Comparison of ENCODE assay signal across 8 cellular contexts in the genomic region with DNA sequence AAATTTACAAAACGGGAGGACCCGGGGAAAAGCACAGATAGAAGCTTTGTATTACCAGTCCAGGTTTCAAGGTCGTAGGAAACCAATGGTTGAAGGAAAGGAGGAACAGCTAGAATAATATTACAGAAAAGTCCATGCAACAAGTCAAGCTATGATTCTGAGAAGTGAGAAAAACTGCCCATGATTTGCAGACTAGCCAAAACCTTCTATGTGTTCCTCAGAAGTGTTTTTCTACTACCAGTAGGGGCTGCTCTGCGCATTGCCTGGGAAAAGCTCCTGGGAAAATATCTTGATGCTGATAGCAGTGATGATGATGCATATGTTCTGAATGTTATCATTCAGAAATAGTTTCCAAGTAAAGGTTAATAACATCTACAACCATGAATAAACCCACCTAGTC. TPM values are rescaled to one million over a fixed set of nuclear protein-coding genes. Genes with fewer than 3 reads are reported as not detected.
DNase-seq lines count a peak whose midpoint lies in the region; ATAC-seq and TF ChIP-seq lines count a peak whose summit lies in the region.

No MANE protein-coding gene starts in this region.

- peaks cover 32% of the 10 kb centered on the region for H3K4me1 Mint-ChIP-seq in nephron progenitor cell
- H3K4me1 Mint-ChIP-seq in stimulated activated effector memory CD8-positive, alpha-beta T cell treated with anti-CD3 and anti-CD28 coated beads, Interleukin-12 subunit alpha, Interleukin-12 subunit beta, amount 100 ng/mL, for 72 hours = no peaks in the 10 kb centered on the region

- no peaks in the 10 kb centered on the region for H3K9me3 Mint-ChIP-seq in nephron progenitor cell
- H3K9me3 Mint-ChIP-seq in stimulated activated effector memory CD8-positive, alpha-beta T cell treated with anti-CD3 and anti-CD28 coated beads, Interleukin-12 subunit alpha, Interleukin-12 subunit beta, amount 100 ng/mL, for 72 hours = no peaks in the 10 kb centered on the region
- no peaks in the 10 kb centered on the region for H3K9me3 Mint-ChIP-seq in activated naive CD4-positive, alpha-beta T cell treated with anti-CD3 and anti-CD28 coated beads, Interleukin-2, amount 50 U/mL, for 72 hours

- DNase-seq in DMS114 treated with DMSO at 0.1 percent for 48 hours (lab: John Stamatoyannopoulos, UW; ENCODE audit: unreplicated experiment) (peak; percentile 76), NCI-H146 (lab: John Stamatoyannopoulos, UW) (peak; percentile 28), cardiac fibroblast (ENCODE audit: low read depth in 2 of 2) (peak; percentile 1 to 6), nephron progenitor cell (peak; percentile 29), activated gamma-delta T cell (lab: John Stamatoyannopoulos, UW) (no peak)
- no peak for DNase-seq in stimulated activated effector memory CD8-positive, alpha-beta T cell treated with anti-CD3 and anti-CD28 coated beads, Interleukin-12 subunit alpha, Interleukin-12 subunit beta, amount 100 ng/mL, for 72 hours (ENCODE audit: low spot score in 2 of 2)
- DNase-seq in activated naive CD4-positive, alpha-beta T cell treated with anti-CD3 and anti-CD28 coated beads, Interleukin-2, amount 50 U/mL, for 72 hours (ENCODE audit: low spot score in 2 of 2) = no peak
- DNase-seq in stimulated activated naive CD4-positive, alpha-beta T cell treated with Interleukin-2 at 50 U/mL for 16 hours (lab: John Stamatoyannopoulos, UW) = no peak

- H3K36me3 Mint-ChIP-seq in nephron progenitor cell (ENCODE audit: low read depth) = no peaks in the 10 kb centered on the region
- no peaks in the 10 kb centered on the region for H3K36me3 Mint-ChIP-seq in stimulated activated effector memory CD8-positive, alpha-beta T cell treated with anti-CD3 and anti-CD28 coated beads, Interleukin-12 subunit alpha, Interleukin-12 subunit beta, amount 100 ng/mL, for 72 hours
- peaks cover 0 to 16% of the 10 kb centered on the region in 2 donors for H3K36me3 Mint-ChIP-seq in activated naive CD4-positive, alpha-beta T cell treated with anti-CD3 and anti-CD28 coated beads, Interleukin-2, amount 50 U/mL, for 72 hours

- H3K4me3 ChIP-seq in cardiac fibroblast (replicated peaks in 1 of 2; ENCODE audit: low read depth in 2 of 2, low read length in 2 of 2) = no peak overlapping the region

- no peak for ATAC-seq in stimulated activated effector memory CD8-positive, alpha-beta T cell treated with anti-CD3 and anti-CD28 coated beads, Interleukin-12 subunit alpha, Interleukin-12 subunit beta, amount 100 ng/mL, for 72 hours
- no peak for ATAC-seq in activated naive CD4-positive, alpha-beta T cell treated with anti-CD3 and anti-CD28 coated beads, Interleukin-2, amount 50 U/mL, for 72 hours

- peak overlapping the region; percentile 84 for H3K4me3 Mint-ChIP-seq in nephron progenitor cell
- H3K4me3 Mint-ChIP-seq in stimulated activated effector memory CD8-positive, alpha-beta T cell treated with anti-CD3 and anti-CD28 coated beads, Interleukin-12 subunit alpha, Interleukin-12 subunit beta, amount 100 ng/mL, for 72 hours = no peak overlapping the region

- no peak overlapping the region for H3K27ac Mint-ChIP-seq in nephron progenitor cell
- no peak overlapping the region for H3K27ac Mint-ChIP-seq in stimulated activated effector memory CD8-positive, alpha-beta T cell treated with anti-CD3 and anti-CD28 coated beads, Interleukin-12 subunit alpha, Interleukin-12 subunit beta, amount 100 ng/mL, for 72 hours
- H3K27ac Mint-ChIP-seq in activated naive CD4-positive, alpha-beta T cell treated with anti-CD3 and anti-CD28 coated beads, Interleukin-2, amount 50 U/mL, for 72 hours = no peak overlapping the region

- peaks cover 65% of the 10 kb centered on the region for H3K27me3 Mint-ChIP-seq in nephron progenitor cell (ENCODE audit: low read depth, poor library complexity)

- TF ChIP-seq CTCF in cardiac fibroblast (IDR thresholded peaks at IDR 0.05; ENCODE audit: low read depth, low read length) (peak; percentile 24), nephron progenitor cell (IDR thresholded peaks at IDR 0.05) (peak; percentile 64)

RNA-seq across cellular contexts. Expression of a gene that starts 2.2 kb away (rescaled TPM):
- not detected for total RNA-seq in activated naive CD4-positive, alpha-beta T cell treated with anti-CD3 and anti-CD28 coated beads, Interleukin-2, amount 50 U/mL, for 72 hours

Comparison
In these comparisons a context has a peak if more than half of its experiments do, and no peak if none do; other contexts are left out.
1. DNase-seq: peak in DMS114 treated with DMSO at 0.1 percent for 48 hours (single experiment), NCI-H146 (single experiment), cardiac fibroblast (2 of 2) and nephron progenitor cell (single experiment); none in stimulated activated effector memory CD8-positive, alpha-beta T cell treated with anti-CD3 and anti-CD28 coated beads, Interleukin-12 subunit alpha, Interleukin-12 subunit beta, amount 100 ng/mL, for 72 hours (0 of 2), activated gamma-delta T cell (single experiment), activated naive CD4-positive, alpha-beta T cell treated with anti-CD3 and anti-CD28 coated beads, Interleukin-2, amount 50 U/mL, for 72 hours (0 of 2) and stimulated activated naive CD4-positive, alpha-beta T cell treated with Interleukin-2 at 50 U/mL for 16 hours (single experiment).